ENCODE assay signal across 19 cellular contexts in genomic region chr3:42656680-42657610, GRCh38. TPM values are rescaled to one million over a fixed set of nuclear protein-coding genes. Genes with fewer than 3 reads are reported as not detected.
DNase-seq lines count a peak whose midpoint lies in the region; ATAC-seq, FAIRE-seq and TF ChIP-seq lines count a peak whose summit lies in the region.
"Had no signal": no experiment of that assay in that cellular context is flagged by ENCODE, and none has a peak within 500 bp of the region (broad histone marks: within the 10 kb centered on the region; RNA-seq: fewer than 3 reads in every experiment).

No MANE protein-coding gene starts in this region.

- TF ChIP-seq CTCF in SK-N-SH (IDR thresholded peaks at IDR 0.05) (no peak), brain (conservative IDR thresholded peaks at IDR 0.05) (no peak), kidney (IDR thresholded peaks at IDR 0.05; ENCODE audit: borderline replicate concordance, extremely low read depth, insufficient read depth) (no peak)

- no peak for TF ChIP-seq EP300 in SK-N-SH (IDR thresholded peaks at IDR 0.05; ENCODE audit: borderline replicate concordance in 1 of 2, low read depth in 1 of 2, low read length in 1 of 2)

- H3K4me3 ChIP-seq in SK-N-SH (ENCODE audit: low read depth in 2 of 2, low read length in 1 of 2) (no peak overlapping the region), kidney (ENCODE audit: low read length in 2 of 2) (no peak overlapping the region)
- H3K4me3 ChIP-seq: ovary had no signal

- no peaks in the 10 kb centered on the region for H3K9me3 Mint-ChIP-seq in brain
- H3K9me3 Mint-ChIP-seq: activated naive CD4-positive, alpha-beta T cell treated with anti-CD3 and anti-CD28 coated beads for 36 hours; T-helper 2 cell treated with Interferon-gamma antibody and Interleukin-4, amounts not matched to agents 5 μg/mL and 100 μg/mL, for 36 hours had no signal

- POLR2A ChIA-PET in SK-N-SH (lab: Yijun Ruan, JAX) = no interaction called here

- peak overlapping the region in 3 of 5 experiments; percentile 62 to 83 (median 66) for H3K27ac Mint-ChIP-seq in brain
- H3K27ac Mint-ChIP-seq: activated naive CD4-positive, alpha-beta T cell treated with anti-CD3 and anti-CD28 coated beads for 36 hours had no signal

- H3K4me1 Mint-ChIP-seq in brain = peaks cover 35% of the 10 kb centered on the region

- H3K36me3 Mint-ChIP-seq in brain = no peaks in the 10 kb centered on the region

- no peak overlapping the region for H3K27ac ChIP-seq in SK-N-SH (ENCODE audit: low read depth in 2 of 2, low read length in 1 of 2)
- no peak overlapping the region for H3K27ac ChIP-seq in kidney (ENCODE audit: low read depth in 2 of 2, low read length in 2 of 2)
- peak overlapping the region; percentile 84 for H3K27ac ChIP-seq in temporal lobe (ENCODE audit: low read depth, low read length)
- H3K27ac ChIP-seq: 22Rv1, epithelial cell of prostate had no signal

- peaks cover 38% of the 10 kb centered on the region; the same call in 1 of the 2 replicates for H3K79me2 ChIP-seq in SK-N-SH (ENCODE audit: insufficient read depth)

- DNase-seq in SK-N-SH = peak; percentile 15
- peak; percentile 63 for DNase-seq in kidney
- DNase-seq in NCI-H2107 (lab: John Stamatoyannopoulos, UW) = no peak
- no peak for DNase-seq in amygdala (lab: John Stamatoyannopoulos, UW)
- DNase-seq: activated CD8-positive, alpha-beta memory T cell treated with anti-CD3 and anti-CD28 coated beads, Interleukin-2, amount 50 U/mL, for 4 hours; activated naive CD4-positive, alpha-beta T cell treated with anti-CD3 and anti-CD28 coated beads for 36 hours; cerebellar nuclear complex; midbrain; NCI-H1105 treated with DMSO at 0.1 percent for 48 hours had no signal

- peaks cover 8% of the 10 kb centered on the region; the same call in 1 of the 2 replicates for H4K20me1 ChIP-seq in SK-N-SH (ENCODE audit: insufficient read depth)

- no peak overlapping the region for H3K9ac ChIP-seq in SK-N-SH
- H3K9ac ChIP-seq in kidney (ENCODE audit: low read length in 2 of 2) = no peak overlapping the region

- H2AFZ ChIP-seq in SK-N-SH (ENCODE audit: low read depth) = no peak overlapping the region

- H3K9me3 ChIP-seq in SK-N-SH = no peaks in the 10 kb centered on the region
- no peaks in the 10 kb centered on the region for H3K9me3 ChIP-seq in kidney (ENCODE audit: control insufficient read depth in 1 of 2, low read length in 2 of 2)
- H3K9me3 ChIP-seq: ovary had no signal

- H3K4me3 Mint-ChIP-seq in brain = peak overlapping the region in 4 of 5 experiments; percentile 35 to 72 (median 60)
- H3K4me3 Mint-ChIP-seq: activated naive CD4-positive, alpha-beta T cell treated with anti-CD3 and anti-CD28 coated beads for 36 hours; T-helper 2 cell treated with Interferon-gamma antibody and Interleukin-4, amounts not matched to agents 5 μg/mL and 100 μg/mL, for 36 hours had no signal

- peaks cover 7% of the 10 kb centered on the region for H3F3A ChIP-seq in SK-N-SH (replicated peaks; ENCODE audit: insufficient read depth)

- WGBS in SK-N-SH (ENCODE audit: low lambda C conversion rate) = 100% methylated on average over 3 of the region's 9 CpGs

- no peak overlapping the region for H3K4me2 ChIP-seq in SK-N-SH

- CTCF ChIA-PET in SK-N-SH (lab: Yijun Ruan, JAX) = interaction anchor here (0.8 to 1.1 kb wide), 2 partner anchors 43 to 87 kb away, joined by 3 to 4 read pairs; no protein-coding TSS in a partner anchor

- no peaks in the 10 kb centered on the region for H3K27me3 ChIP-seq in SK-N-SH (ENCODE audit: insufficient read depth)
- H3K27me3 ChIP-seq: ovary had no signal

- intact Hi-C loops in kidney (cut with DNase I) = no loop called here

- H3K27me3 Mint-ChIP-seq in brain = no peaks in the 10 kb centered on the region

- TF ChIP-seq RAD21 in SK-N-SH (IDR thresholded peaks at IDR 0.05; ENCODE audit: low read length) = no peak

- H3K4me1 ChIP-seq in SK-N-SH (ENCODE audit: control insufficient read depth in 1 of 2, insufficient read depth in 2 of 2, low read depth in 1 of 2, low read length in 1 of 2) = peaks cover 10 to 33% of the 10 kb centered on the region in 2 experiments
- H3K4me1 ChIP-seq in kidney (ENCODE audit: control insufficient read depth in 1 of 2, insufficient read depth in 1 of 2, low read depth in 1 of 2, low read length in 2 of 2) = peaks cover 10 to 23% of the 10 kb centered on the region in 2 donors

- H3K36me3 ChIP-seq in SK-N-SH (replicated peaks in 1 of 2; ENCODE audit: control insufficient read depth in 1 of 2, insufficient read depth in 2 of 2, low read length in 1 of 2) (peaks cover 0 to 24% of the 10 kb centered on the region in 2 experiments), kidney (ENCODE audit: control insufficient read depth in 1 of 2, insufficient read depth in 2 of 2, low read length in 2 of 2) (no peaks in the 10 kb centered on the region)
- H3K36me3 ChIP-seq: ovary had no signal

- ATAC-seq in SK-N-SH treated with all-trans-retinoic acid at 6 μM for 48 hours (no peak), GM18907 (IDR thresholded peaks at IDR 0.05; ENCODE audit: unreplicated experiment) (no peak)

- H3K9me2 ChIP-seq in SK-N-SH = no peaks in the 10 kb centered on the region

- no peak for FAIRE-seq in kidney (lab: Jason Lieb, UNC)

TF ChIP-seq in SK-N-SH, 30 proteins besides CTCF, POLR2A, EP300 and RAD21:
- TF ChIP-seq EZH2phosphoT487 (IDR thresholded peaks at IDR 0.05; ENCODE audit: borderline replicate concordance, low read depth) (no peak), TCF12 (IDR thresholded peaks at IDR 0.05) (no peak)

TF ChIP-seq in SK-N-SH treated with all-trans-retinoic acid at 6 μM for 48 hours, 23 proteins besides CTCF, POLR2A, EP300 and RAD21 (continues in another document):
- no peak for TF ChIP-seq ZC3H10 (CRISPR knock-in tag; IDR thresholded peaks at IDR 0.05)
- no peak for TF ChIP-seq ZNF70 (CRISPR knock-in tag; IDR thresholded peaks at IDR 0.05)
- TF ChIP-seq GLIS3 (CRISPR knock-in tag; IDR thresholded peaks at IDR 0.05) = no peak
- no peak for TF ChIP-seq PPARA (CRISPR knock-in tag; IDR thresholded peaks at IDR 0.05; ENCODE audit: borderline replicate concordance)
- TF ChIP-seq TSHZ2 (CRISPR knock-in tag; IDR thresholded peaks at IDR 0.05) = no peak

RNA-seq across cellular contexts. Expression of gene ZBTB47, which starts 3.4 kb away (rescaled TPM):
- polyA plus RNA-seq in SK-N-SH (2012; rRNA removed) (9.9 and 13.0 TPM in 2 replicates), brain (ENCODE audit: insufficient read depth, low read depth, low replicate concordance) (25.6 TPM), kidney (ENCODE audit: insufficient read depth, low read depth, low replicate concordance) (7.8 TPM)
- polyA plus RNA-seq in SK-N-SH (2012; cell fraction: cytosol; rRNA removed) = 4.3 and 7.4 TPM in 2 replicates
- 18.6 and 21.5 TPM in 2 replicates for polyA plus RNA-seq in SK-N-SH (2012; cell fraction: nucleus; rRNA removed)
- total RNA-seq in kidney (26.6 TPM), temporal lobe (14.0 TPM)

RNA-seq across cellular contexts. Expression of gene KLHL40, which starts 28.4 kb away (rescaled TPM):
- not detected in 2 replicates for polyA plus RNA-seq in SK-N-SH (2012; rRNA removed)
- polyA plus RNA-seq in SK-N-SH (2012; cell fraction: cytosol; rRNA removed) = not detected in 2 replicates
- not detected in 2 replicates for polyA plus RNA-seq in SK-N-SH (2012; cell fraction: nucleus; rRNA removed)
- not detected for polyA plus RNA-seq in brain (ENCODE audit: insufficient read depth, low read depth, low replicate concordance)
- not detected for total RNA-seq in kidney
- not detected for polyA plus RNA-seq in kidney (ENCODE audit: insufficient read depth, low read depth, low replicate concordance)
- not detected for total RNA-seq in temporal lobe
- total RNA-seq: activated naive CD4-positive, alpha-beta T cell treated with anti-CD3 and anti-CD28 coated beads for 36 hours; ovary; subcutaneous adipose tissue had no signal
- polyA plus RNA-seq: CD14-positive monocyte, ovary had no signal

RNA-seq across cellular contexts. Expression of gene HHATL, which starts 45.7 kb away (rescaled TPM):
- not detected in 2 replicates for polyA plus RNA-seq in SK-N-SH (2012; rRNA removed)
- not detected in 2 replicates for polyA plus RNA-seq in SK-N-SH (2012; cell fraction: cytosol; rRNA removed)
- polyA plus RNA-seq in SK-N-SH (2012; cell fraction: nucleus; rRNA removed) = 0.09 TPM in 1 of 2 replicates, not detected in the other
- 85.1 TPM for polyA plus RNA-seq in brain (ENCODE audit: insufficient read depth, low read depth, low replicate concordance)
- total RNA-seq in kidney = not detected
- polyA plus RNA-seq in kidney (ENCODE audit: insufficient read depth, low read depth, low replicate concordance) = not detected
- total RNA-seq in temporal lobe = not detected
- total RNA-seq: activated naive CD4-positive, alpha-beta T cell treated with anti-CD3 and anti-CD28 coated beads for 36 hours had no signal
- polyA plus RNA-seq: CD14-positive monocyte had no signal

RNA-seq across cellular contexts. Expression of gene NKTR, which starts 56.5 kb away (rescaled TPM):
- polyA plus RNA-seq in SK-N-SH (2012; rRNA removed) (19.2 and 26.9 TPM in 2 replicates), brain (ENCODE audit: insufficient read depth, low read depth, low replicate concordance) (4.6 TPM), kidney (ENCODE audit: insufficient read depth, low read depth, low replicate concordance) (9.2 TPM)
- 8.1 and 8.3 TPM in 2 replicates for polyA plus RNA-seq in SK-N-SH (2012; cell fraction: cytosol; rRNA removed)
- polyA plus RNA-seq in SK-N-SH (2012; cell fraction: nucleus; rRNA removed) = 55.0 and 119 TPM in 2 replicates
- total RNA-seq in kidney (81.1 TPM), temporal lobe (93.7 TPM)

Comparison
In these comparisons a context has a peak if more than half of its experiments do, and no peak if none do; other contexts are left out.
1. DNase-seq: peak in SK-N-SH (single experiment) and kidney (single experiment); none in NCI-H2107 (single experiment) and amygdala (0 of 56).
2. RNA of gene HHATL, which starts 45.7 kb away (polyA plus RNA-seq): 85.1 TPM in brain (single experiment); not detected in kidney (single experiment) and 0.09 TPM in SK-N-SH; every median in the first group is over 10 times any median in the second.